16 cellular contexts compared by ENCODE assay signal in genomic region chr2:151264157-151264835, GRCh38. TPM values are rescaled to one million over a fixed set of nuclear protein-coding genes. Genes with fewer than 3 reads are reported as not detected.
DNase-seq lines count a peak whose midpoint lies in the region; ATAC-seq and TF ChIP-seq lines count a peak whose summit lies in the region.
"Had no signal": no experiment of that assay in that cellular context is flagged by ENCODE, and none has a peak within 500 bp of the region (broad histone marks: within the 10 kb centered on the region; RNA-seq: fewer than 3 reads in every experiment).

No MANE protein-coding gene starts in this region.

- H3K27ac Mint-ChIP-seq in T-helper 1 cell treated with Interleukin-12 subunit alpha and Interleukin-12 subunit beta and Interleukin-4 antibody, amounts not matched to agents 30 μg/mL and 1 μg/mL, for 36 hours = peak overlapping the region; percentile 1

- H3K4me1 ChIP-seq in adipocyte (ENCODE audit: control insufficient read depth, insufficient read depth, low read length) = peaks cover 12% of the 10 kb centered on the region
- H3K4me1 ChIP-seq in right lobe of liver = peaks cover 0 to 37% (median 8%) of the 10 kb centered on the region in 4 donors
- H3K4me1 ChIP-seq in thyroid gland = peaks cover 8 to 15% of the 10 kb centered on the region in 2 donors

- ATAC-seq in right lobe of liver (peak; percentile 72 to 82 (median 77)), GM21786 (IDR thresholded peaks at IDR 0.05; ENCODE audit: unreplicated experiment) (no peak), HG03469 (IDR thresholded peaks at IDR 0.05; ENCODE audit: unreplicated experiment) (no peak)
- ATAC-seq: Panc1 had no signal

- H3K4me3 ChIP-seq in adipocyte (ENCODE audit: low read length) (no peak overlapping the region), right lobe of liver (no peak overlapping the region), thyroid gland (replicated peaks in 1 of 3) (no peak overlapping the region)
- H3K4me3 ChIP-seq: suprapubic skin had no signal

- TF ChIP-seq POLR2A in right lobe of liver (IDR thresholded peaks at IDR 0.05) (no peak), thyroid gland (IDR thresholded peaks at IDR 0.05) (no peak)

- H3K36me3 ChIP-seq in adipocyte (ENCODE audit: control insufficient read depth, insufficient read depth, low read length, severe bottlenecking) (no peaks in the 10 kb centered on the region), right lobe of liver (no peaks in the 10 kb centered on the region), thyroid gland (no peaks in the 10 kb centered on the region)
- H3K36me3 ChIP-seq: suprapubic skin had no signal

- DNase-seq in T-helper 1 cell (no peak), adipocyte (ENCODE audit: low read depth) (peak; percentile 22), right lobe of liver (peak; percentile 45 to 86 (median 77)), thyroid gland (peak; percentile 23 to 29), AG08396 (ENCODE audit: low spot score) (no peak)
- DNase-seq: activated CD4-positive, alpha-beta T cell treated with anti-CD3 and anti-CD28 coated beads for 1 hour; activated T-cell treated with anti-CD3 and anti-CD28 coated beads for 4 hours; Karpas-422; NCI-H1436; NCI-H524; stimulated activated CD4-positive, alpha-beta T cell treated with anti-CD3 and anti-CD28 coated beads, Interleukin-1b, Interleukin-23, amount 100 ng/mL, for 48 hours had no signal

- H3K4me3 Mint-ChIP-seq in T-helper 1 cell treated with Interleukin-12 subunit alpha and Interleukin-12 subunit beta and Interleukin-4 antibody, amounts not matched to agents 30 μg/mL and 1 μg/mL, for 36 hours = peak overlapping the region; percentile 2

- H3K27me3 Mint-ChIP-seq in T-helper 1 cell treated with Interleukin-12 subunit alpha and Interleukin-12 subunit beta and Interleukin-4 antibody, amounts not matched to agents 30 μg/mL and 1 μg/mL, for 36 hours (ENCODE audit: low read depth) = no peaks in the 10 kb centered on the region

- no peaks in the 10 kb centered on the region for H3K9me3 Mint-ChIP-seq in T-helper 1 cell treated with Interleukin-12 subunit alpha and Interleukin-12 subunit beta and Interleukin-4 antibody, amounts not matched to agents 30 μg/mL and 1 μg/mL, for 36 hours

- intact Hi-C loops in right lobe of liver (cut with DNase I) (no loop called here), thyroid gland (cut with DNase I) (no loop called here)

- H3K27ac ChIP-seq in right lobe of liver = peak overlapping the region in 2 of 3 donors; percentile 9 to 59
- H3K27ac ChIP-seq in thyroid gland = no peak overlapping the region
- H3K27ac ChIP-seq: suprapubic skin had no signal

- TF ChIP-seq CTCF in right lobe of liver (IDR thresholded peaks at IDR 0.05) (no peak), thyroid gland (IDR thresholded peaks at IDR 0.05) (no peak)

- 40% methylated on average over 6 of the region's 7 CpGs for WGBS in right lobe of liver (ENCODE audit: insufficient coverage, low coverage, low lambda C conversion rate, missing lambda C conversion rate)
- WGBS in thyroid gland, 2 donors = 62 to 71% methylated on average over 7 of the region's 7 CpGs

- peaks cover 11% of the 10 kb centered on the region for H3K36me3 Mint-ChIP-seq in T-helper 1 cell treated with Interleukin-12 subunit alpha and Interleukin-12 subunit beta and Interleukin-4 antibody, amounts not matched to agents 30 μg/mL and 1 μg/mL, for 36 hours (ENCODE audit: low read depth)

- no peak overlapping the region for H3K9ac ChIP-seq in adipocyte (ENCODE audit: low read length)

- H3K27me3 ChIP-seq in adipocyte (replicated peaks; ENCODE audit: control insufficient read depth, insufficient read depth, low read length) (no peaks in the 10 kb centered on the region), right lobe of liver (no peaks in the 10 kb centered on the region), thyroid gland (no peaks in the 10 kb centered on the region)
- H3K27me3 ChIP-seq: suprapubic skin had no signal

- H3K9me3 ChIP-seq in adipocyte (ENCODE audit: control insufficient read depth, low read length) (no peaks in the 10 kb centered on the region), right lobe of liver (no peaks in the 10 kb centered on the region), thyroid gland (no peaks in the 10 kb centered on the region)
- H3K9me3 ChIP-seq: suprapubic skin had no signal

- peaks cover 20% of the 10 kb centered on the region for H3K4me1 Mint-ChIP-seq in T-helper 1 cell treated with Interleukin-12 subunit alpha and Interleukin-12 subunit beta and Interleukin-4 antibody, amounts not matched to agents 30 μg/mL and 1 μg/mL, for 36 hours (ENCODE audit: low read depth)

RNA-seq across cellular contexts. Expression of gene RBM43, which starts 2.6 kb away (rescaled TPM):
- 1 to 10 TPM; 2.2 to 4.2 (median 3.3) TPM for total RNA-seq in right lobe of liver
- total RNA-seq in thyroid gland = 10 to 100 TPM in 2 of 4 donors, 1 to 10 TPM in 2; 9.4 to 15.8 (median 10.2) TPM

RNA-seq across cellular contexts. Expression of gene NMI, which starts 25.2 kb away (rescaled TPM):
- 10 to 100 TPM in 3 of 6 experiments, 1 to 10 TPM in 3; 7.2 to 14.2 (median 10.2) TPM for total RNA-seq in right lobe of liver
- total RNA-seq in thyroid gland = 10 to 100 TPM; 11.4 to 14.6 (median 13.2) TPM

Comparison
In these comparisons a context has a peak if more than half of its experiments do, and no peak if none do; other contexts are left out.
1. DNase-seq: peak in adipocyte (single experiment), right lobe of liver (3 of 3) and thyroid gland (2 of 2); none in T-helper 1 cell (0 of 5) and AG08396 (single experiment).
2. ATAC-seq: peak in right lobe of liver (4 of 4); none in GM21786 (single experiment) and HG03469 (single experiment).
3. H3K27ac ChIP-seq: peak in right lobe of liver (2 of 3); none in thyroid gland (0 of 3).